2 cellular contexts compared by ENCODE assay signal in the genomic region with DNA sequence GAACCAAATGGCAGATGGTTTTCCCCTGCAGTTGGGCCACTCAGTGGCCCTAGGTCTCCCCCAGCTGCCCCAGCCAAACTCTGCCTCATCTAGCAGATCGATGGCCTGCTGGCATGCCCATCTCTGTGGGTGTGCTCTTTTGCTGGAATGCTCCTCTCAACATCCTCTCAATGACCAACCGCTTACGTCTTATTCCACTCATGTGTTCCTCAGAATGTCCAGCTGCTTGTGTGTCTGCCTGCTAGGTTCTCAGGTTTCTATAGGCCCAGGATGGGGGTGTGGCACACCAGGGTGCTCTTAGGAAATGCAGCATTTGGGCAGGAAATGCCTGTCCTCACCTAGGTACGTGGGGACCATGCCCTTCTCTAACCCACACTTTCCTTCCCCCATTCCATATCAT.
TF ChIP-seq lines count a peak whose summit lies in the region.

No MANE protein-coding gene starts in this region.

TF ChIP-seq in Ishikawa, 13 proteins besides CTCF, POLR2A, EP300 and RAD21 (continued from another document):
- TF ChIP-seq TCF12 (IDR thresholded peaks at IDR 0.05; ENCODE audit: low read depth), result 0 out of 2 replicates have a peak, but pooled peaks have one; percentile 17
- TF ChIP-seq, protein P1, sequence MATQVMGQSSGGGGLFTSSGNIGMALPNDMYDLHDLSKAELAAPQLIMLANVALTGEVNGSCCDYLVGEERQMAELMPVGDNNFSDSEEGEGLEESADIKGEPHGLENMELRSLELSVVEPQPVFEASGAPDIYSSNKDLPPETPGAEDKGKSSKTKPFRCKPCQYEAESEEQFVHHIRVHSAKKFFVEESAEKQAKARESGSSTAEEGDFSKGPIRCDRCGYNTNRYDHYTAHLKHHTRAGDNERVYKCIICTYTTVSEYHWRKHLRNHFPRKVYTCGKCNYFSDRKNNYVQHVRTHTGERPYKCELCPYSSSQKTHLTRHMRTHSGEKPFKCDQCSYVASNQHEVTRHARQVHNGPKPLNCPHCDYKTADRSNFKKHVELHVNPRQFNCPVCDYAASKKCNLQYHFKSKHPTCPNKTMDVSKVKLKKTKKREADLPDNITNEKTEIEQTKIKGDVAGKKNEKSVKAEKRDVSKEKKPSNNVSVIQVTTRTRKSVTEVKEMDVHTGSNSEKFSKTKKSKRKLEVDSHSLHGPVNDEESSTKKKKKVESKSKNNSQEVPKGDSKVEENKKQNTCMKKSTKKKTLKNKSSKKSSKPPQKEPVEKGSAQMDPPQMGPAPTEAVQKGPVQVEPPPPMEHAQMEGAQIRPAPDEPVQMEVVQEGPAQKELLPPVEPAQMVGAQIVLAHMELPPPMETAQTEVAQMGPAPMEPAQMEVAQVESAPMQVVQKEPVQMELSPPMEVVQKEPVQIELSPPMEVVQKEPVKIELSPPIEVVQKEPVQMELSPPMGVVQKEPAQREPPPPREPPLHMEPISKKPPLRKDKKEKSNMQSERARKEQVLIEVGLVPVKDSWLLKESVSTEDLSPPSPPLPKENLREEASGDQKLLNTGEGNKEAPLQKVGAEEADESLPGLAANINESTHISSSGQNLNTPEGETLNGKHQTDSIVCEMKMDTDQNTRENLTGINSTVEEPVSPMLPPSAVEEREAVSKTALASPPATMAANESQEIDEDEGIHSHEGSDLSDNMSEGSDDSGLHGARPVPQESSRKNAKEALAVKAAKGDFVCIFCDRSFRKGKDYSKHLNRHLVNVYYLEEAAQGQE (IDR thresholded peaks at IDR 0.05; ENCODE audit: low read depth), result no peak
- no peak for TF ChIP-seq CEBPB (IDR thresholded peaks at IDR 0.05)
TF ChIP-seq in Ishikawa: peak in this region for 2.

TF ChIP-seq in HepG2, 621 proteins besides CTCF, POLR2A, EP300 and RAD21 (continued from another document):
- TF ChIP-seq, protein P2, sequence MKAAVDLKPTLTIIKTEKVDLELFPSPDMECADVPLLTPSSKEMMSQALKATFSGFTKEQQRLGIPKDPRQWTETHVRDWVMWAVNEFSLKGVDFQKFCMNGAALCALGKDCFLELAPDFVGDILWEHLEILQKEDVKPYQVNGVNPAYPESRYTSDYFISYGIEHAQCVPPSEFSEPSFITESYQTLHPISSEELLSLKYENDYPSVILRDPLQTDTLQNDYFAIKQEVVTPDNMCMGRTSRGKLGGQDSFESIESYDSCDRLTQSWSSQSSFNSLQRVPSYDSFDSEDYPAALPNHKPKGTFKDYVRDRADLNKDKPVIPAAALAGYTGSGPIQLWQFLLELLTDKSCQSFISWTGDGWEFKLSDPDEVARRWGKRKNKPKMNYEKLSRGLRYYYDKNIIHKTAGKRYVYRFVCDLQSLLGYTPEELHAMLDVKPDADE (CRISPR knock-in tag; IDR thresholded peaks at IDR 0.05), result no peak
- TF ChIP-seq NCOA2 (CRISPR knock-in tag; IDR thresholded peaks at IDR 0.05), result no peak
- no peak for TF ChIP-seq ZNF678 (CRISPR knock-in tag; IDR thresholded peaks at IDR 0.05)
- no peak for TF ChIP-seq ZNF891 (CRISPR knock-in tag; IDR thresholded peaks at IDR 0.05)
